8 cellular contexts compared by ENCODE assay signal in genomic region chr11:18633256-18634139, GRCh38. TPM values are rescaled to one million over a fixed set of nuclear protein-coding genes. Genes with fewer than 3 reads are reported as not detected.
DNase-seq lines count a peak whose midpoint lies in the region; ATAC-seq and TF ChIP-seq lines count a peak whose summit lies in the region.

No MANE protein-coding gene starts in this region.

- POLR2A ChIA-PET in PC-9 (lab: Charles Lee; ENCODE audit: unreplicated experiment): interaction anchor here (0.6 to 1.4 kb wide), 3 partner anchors 27 to 320 kb away, joined by 3 to 12 read pairs (median 3); no protein-coding TSS in a partner anchor
- POLR2A ChIA-PET in naive thymus-derived CD8-positive, alpha-beta T cell (lab: Charles Lee): interaction anchor here (0.6 to 3.7 kb wide), 15 partner anchors 9 to 312 kb away, joined by 3 to 35 read pairs (median 7); partner anchors contain the start of genes GTF2H1, HPS5, LDHA and TMEM86A

- DNase-seq in activated naive CD4-positive, alpha-beta T cell treated with Interleukin-2 at 50 U/mL for 16 hours: peak; percentile 44
- no peak for DNase-seq in activated naive CD4-positive, alpha-beta T cell (lab: John Stamatoyannopoulos, UW)
- DNase-seq in PC-9 (no peak), dorsolateral prefrontal cortex (peak in 1 of 10 donors; percentile 9), NCI-H774 (lab: John Stamatoyannopoulos, UW) (no peak), epidermal melanocyte (ENCODE audit: insufficient read length, low spot score) (no peak)
- peak in 3 of 10 donors; percentile 2 to 13 (median 5) for DNase-seq in naive thymus-derived CD8-positive, alpha-beta T cell

- peak; percentile 59 for ATAC-seq in HG02759 (IDR thresholded peaks at IDR 0.05; ENCODE audit: unreplicated experiment)
- peak in 1 of 2 donors; percentile 6 for ATAC-seq in naive thymus-derived CD8-positive, alpha-beta T cell

- no peaks in the 10 kb centered on the region for H3K9me2 ChIP-seq in PC-9 (ENCODE audit: insufficient read depth)

- peaks cover 10 to 49% (median 45%) of the 10 kb centered on the region in 4 donors for H3K4me1 Mint-ChIP-seq in naive thymus-derived CD8-positive, alpha-beta T cell

- H3K4me1 ChIP-seq in PC-9 (replicated peaks; ENCODE audit: insufficient read depth): peaks cover 15% of the 10 kb centered on the region

- no peaks in the 10 kb centered on the region for H3K27me3 ChIP-seq in PC-9 (ENCODE audit: insufficient read depth, low read depth)
- no peaks in the 10 kb centered on the region for H3K27me3 ChIP-seq in dorsolateral prefrontal cortex

- H3K36me3 Mint-ChIP-seq in naive thymus-derived CD8-positive, alpha-beta T cell: peaks cover 0 to 4% (median 0%) of the 10 kb centered on the region in 3 donors

- TSS peak; percentile 68 for BruUV-seq in PC-9 (replicated peaks; lab: Mats Ljungman, UMichigan)

- H3K4me3 Mint-ChIP-seq in naive thymus-derived CD8-positive, alpha-beta T cell: peak overlapping the region; percentile 87 to 96 (median 94)

- TF ChIP-seq CTCF in PC-9 (conservative IDR thresholded peaks at IDR 0.05): no peak
- no peak for TF ChIP-seq CTCF in dorsolateral prefrontal cortex (IDR thresholded peaks at IDR 0.05 in 54 of 56, conservative IDR thresholded peaks at IDR 0.05 in 2 of 56; ENCODE audit: low read depth in 1 of 56, partially characterized antibody in 56 of 56)

- H3K4me3 ChIP-seq in PC-9: peak overlapping the region; percentile 95
- peak overlapping the region; percentile 66 to 99 (median 90) for H3K4me3 ChIP-seq in dorsolateral prefrontal cortex

- no peaks in the 10 kb centered on the region for H3K9me3 Mint-ChIP-seq in naive thymus-derived CD8-positive, alpha-beta T cell

- peak overlapping the region; percentile 100 for H3K4me2 ChIP-seq in PC-9

- H3K27ac Mint-ChIP-seq in naive thymus-derived CD8-positive, alpha-beta T cell: peak overlapping the region; percentile 95 to 100 (median 99)

- no peaks in the 10 kb centered on the region for H3K36me3 ChIP-seq in PC-9 (ENCODE audit: low read depth)

- peaks cover 61% of the 10 kb centered on the region for H3K79me2 ChIP-seq in PC-9 (ENCODE audit: low read depth)

- no peaks in the 10 kb centered on the region for H3K9me3 ChIP-seq in PC-9 (ENCODE audit: insufficient read depth, low read depth)

- H3K27me3 Mint-ChIP-seq in naive thymus-derived CD8-positive, alpha-beta T cell: peaks cover 0 to 1% (median 0%) of the 10 kb centered on the region in 5 donors

- CTCF ChIA-PET in PC-9 (lab: Charles Lee): interaction anchor here (0.6 to 1.0 kb wide), 2 partner anchors 73 to 619 kb away, joined by 4 read pairs; no protein-coding TSS in a partner anchor

- intact Hi-C loops in PC-9 (cut with micrococcal nuclease; ENCODE audit: unreplicated experiment): loop anchor here (1.0 to 5.0 kb wide), 3 partner anchors 35 to 106 kb away; partner anchors contain the start of genes TSG101 and UEVLD
- intact Hi-C loops in dorsolateral prefrontal cortex (cut with DNase I): loop anchor here (1.0 to 5.0 kb wide), 9 partner anchors 45 to 311 kb away; partner anchors contain the start of genes GTF2H1 (in 2 of the 2), HPS5 (in 2 of the 2), TMEM86A (in 2 of the 2) and TSG101 (in 2 of the 2)

- H3F3A ChIP-seq in PC-9 (ENCODE audit: insufficient read depth, low read depth): 0 out of 2 replicates have a peak, but pooled peaks cover 3% of the 10 kb centered on the region

- H2AFZ ChIP-seq in PC-9: peak overlapping the region; percentile 92

- H4K20me1 ChIP-seq in PC-9 (ENCODE audit: insufficient read depth): peaks cover 20% of the 10 kb centered on the region

- H3K27ac ChIP-seq in PC-9: peak overlapping the region; percentile 34
- peak overlapping the region; percentile 28 to 98 (median 93) for H3K27ac ChIP-seq in dorsolateral prefrontal cortex

RNA-seq across cellular contexts. Expression of gene SPTY2D1, which starts 0.6 kb away (rescaled TPM):
- total RNA-seq in PC-9 (2021): 22.3 and 23.7 TPM in 2 replicates
- 10 to 100 TPM in 107 of 120 experiments, 1 to 10 TPM in 13; 7.7 to 28.7 (median 12.0) TPM for total RNA-seq in dorsolateral prefrontal cortex
- 10 to 100 TPM; 17.0 to 20.1 TPM for total RNA-seq in naive thymus-derived CD8-positive, alpha-beta T cell
- polyA plus RNA-seq in naive thymus-derived CD8-positive, alpha-beta T cell: 10 to 100 TPM in 1 of 3 donors, 1 to 10 TPM in 2; 4.7 to 11.0 (median 7.3) TPM

RNA-seq across cellular contexts. Expression of gene MISFA, which starts 33.9 kb away (rescaled TPM):
- total RNA-seq in PC-9 (2021): 5.8 and 7.9 TPM in 2 replicates
- total RNA-seq in dorsolateral prefrontal cortex: 10 to 100 TPM in 6 of 120 experiments, 1 to 10 TPM in 114; 1.5 to 13.4 (median 4.4) TPM
- total RNA-seq in naive thymus-derived CD8-positive, alpha-beta T cell: under 1 TPM in 1 of 2 experiments, not detected in 1; 0.47 TPM
- under 1 TPM in 1 of 3 donors, not detected in 2; 0.96 TPM for polyA plus RNA-seq in naive thymus-derived CD8-positive, alpha-beta T cell

RNA-seq across cellular contexts. Expression of gene UEVLD, which starts 45.0 kb away (rescaled TPM):
- total RNA-seq in PC-9 (2021): 20.2 and 31.6 TPM in 2 replicates
- 10 to 100 TPM in 118 of 120 experiments, 1 to 10 TPM in 2; 7.9 to 27.1 (median 16.5) TPM for total RNA-seq in dorsolateral prefrontal cortex
- total RNA-seq in naive thymus-derived CD8-positive, alpha-beta T cell: 10 to 100 TPM in 1 of 2 experiments, 1 to 10 TPM in 1; 6.0 to 10.5 TPM
- 1 to 10 TPM; 5.5 to 8.9 (median 6.1) TPM for polyA plus RNA-seq in naive thymus-derived CD8-positive, alpha-beta T cell
